1 cellular context compared by ENCODE assay signal in genomic region chr2:85933753-85934594, GRCh38.
A peak's percentile ranks its signal among the peaks of the same experiment; 100 is the strongest.
TF ChIP-seq lines count a peak whose summit lies in the region.

No MANE protein-coding gene starts in this region.

TF ChIP-seq in K562, 482 proteins besides CTCF, POLR2A, EP300 and RAD21 (continued from another document and continues in another):
- TF ChIP-seq ZNF75A (CRISPR knock-in tag; IDR thresholded peaks at IDR 0.05) = no peak
- no peak for TF ChIP-seq RB1 (IDR thresholded peaks at IDR 0.05; ENCODE audit: low read depth)
- TF ChIP-seq THAP7 (CRISPR knock-in tag; IDR thresholded peaks at IDR 0.05) = no peak
- peak; percentile 15 to 64 for TF ChIP-seq MNT (conservative IDR thresholded peaks at IDR 0.05)
- no peak for TF ChIP-seq ATF6 (CRISPR knock-in tag; IDR thresholded peaks at IDR 0.05)
- no peak for TF ChIP-seq TAF7 (tag; IDR thresholded peaks at IDR 0.05)
- no peak for TF ChIP-seq ZNF445 (CRISPR knock-in tag; IDR thresholded peaks at IDR 0.05; ENCODE audit: low read depth)
- TF ChIP-seq NFRKB (IDR thresholded peaks at IDR 0.05; ENCODE audit: low read depth) = no peak
- TF ChIP-seq NONO (IDR thresholded peaks at IDR 0.05; ENCODE audit: low read depth in 2 of 2, low read length in 1 of 2) = no peak
- TF ChIP-seq SFPQ (IDR thresholded peaks at IDR 0.05; ENCODE audit: low read depth, low read length) = no peak
- no peak for TF ChIP-seq ZSCAN29 (IDR thresholded peaks at IDR 0.05)
- no peak; the same call in 1 of the 2 replicates for TF ChIP-seq ZKSCAN8 (CRISPR knock-in tag; IDR thresholded peaks at IDR 0.05)
- no peak for TF ChIP-seq PBX2 (CRISPR knock-in tag; IDR thresholded peaks at IDR 0.05; ENCODE audit: low read depth)
- peak; percentile 97 for TF ChIP-seq PBX2 (tag; conservative IDR thresholded peaks at IDR 0.05; ENCODE audit: low read depth)
- TF ChIP-seq HNRNPK (IDR thresholded peaks at IDR 0.05; ENCODE audit: low read depth, low read length, poor library complexity, severe bottlenecking) = no peak
- TF ChIP-seq ZNF695 (CRISPR knock-in tag; IDR thresholded peaks at IDR 0.05) = no peak
- no peak for TF ChIP-seq ATF1 (CRISPR knock-in tag; IDR thresholded peaks at IDR 0.05)
- peak; percentile 43; the same call in 1 of the 2 replicates for TF ChIP-seq ATF1 (tag; IDR thresholded peaks at IDR 0.05)
- peak; percentile 80; the same call in 1 of the 2 replicates for TF ChIP-seq ILF3 (IDR thresholded peaks at IDR 0.05; ENCODE audit: borderline replicate concordance)
- no peak for TF ChIP-seq ILK (tag; IDR thresholded peaks at IDR 0.05; ENCODE audit: borderline replicate concordance, low read depth)
- no peak for TF ChIP-seq GTF2A2 (tag; IDR thresholded peaks at IDR 0.05)
- TF ChIP-seq BHLHE40 (IDR thresholded peaks at IDR 0.05; ENCODE audit: low read length) = peak; percentile 62; the same call in 1 of the 2 replicates
- peak; percentile 99 for TF ChIP-seq NCOR1 (IDR thresholded peaks at IDR 0.05)
- TF ChIP-seq HMG20B (CRISPR knock-in tag; IDR thresholded peaks at IDR 0.05) = no peak
- TF ChIP-seq NR2C1 (IDR thresholded peaks at IDR 0.05) = peak; percentile 52
- no peak for TF ChIP-seq NR2C1 (tag; IDR thresholded peaks at IDR 0.05)
- TF ChIP-seq TOE1 (IDR thresholded peaks at IDR 0.05; ENCODE audit: borderline replicate concordance) = no peak
- no peak for TF ChIP-seq TOE1 (CRISPR knock-in tag; IDR thresholded peaks at IDR 0.05; ENCODE audit: borderline replicate concordance, low read depth)
- peak; percentile 64; the same call in 1 of the 2 replicates for TF ChIP-seq MYNN (IDR thresholded peaks at IDR 0.05)
- TF ChIP-seq MYNN (CRISPR knock-in tag; IDR thresholded peaks at IDR 0.05) = no peak
- no peak for TF ChIP-seq GTF3C2 (IDR thresholded peaks at IDR 0.05; ENCODE audit: borderline replicate concordance, extremely low read depth, insufficient read length)
- TF ChIP-seq BRD9 (IDR thresholded peaks at IDR 0.05; ENCODE audit: low read depth, partially characterized antibody) = peak; percentile 66
- TF ChIP-seq HMBOX1 (IDR thresholded peaks at IDR 0.05) = peak; percentile 70
- no peak for TF ChIP-seq ELF4 (CRISPR knock-in tag; IDR thresholded peaks at IDR 0.05)
- TF ChIP-seq KLF13 (tag; IDR thresholded peaks at IDR 0.05; ENCODE audit: borderline replicate concordance, low read depth) = no peak
- TF ChIP-seq RBM14 (IDR thresholded peaks at IDR 0.05; ENCODE audit: borderline replicate concordance, insufficient read depth, low read depth, low read length) = no peak
- TF ChIP-seq MXI1 (IDR thresholded peaks at IDR 0.05; ENCODE audit: low read depth, low read length) = 0 out of 2 replicates have a peak, but pooled peaks have one; percentile 10
- TF ChIP-seq NR0B1 (IDR thresholded peaks at IDR 0.05; ENCODE audit: partially characterized antibody) = no peak
- TF ChIP-seq XRCC3 (IDR thresholded peaks at IDR 0.05) = no peak
- no peak for TF ChIP-seq HNRNPL (IDR thresholded peaks at IDR 0.05; ENCODE audit: low read depth, low read length)
- TF ChIP-seq NFIC (IDR thresholded peaks at IDR 0.05) = peak; percentile 94
- peak; percentile 89 for TF ChIP-seq SMAD4 (CRISPR knock-in tag; conservative IDR thresholded peaks at IDR 0.05)
- no peak for TF ChIP-seq BCLAF1 (IDR thresholded peaks at IDR 0.05; ENCODE audit: borderline replicate concordance in 1 of 2, control insufficient read depth in 1 of 2, low read depth in 2 of 2, low read length in 1 of 2)
- no peak for TF ChIP-seq ZNF717 (CRISPR knock-in tag; IDR thresholded peaks at IDR 0.05)
- no peak for TF ChIP-seq ZBTB12 (CRISPR knock-in tag; IDR thresholded peaks at IDR 0.05)
- TF ChIP-seq GTF2F1 (IDR thresholded peaks at IDR 0.05; ENCODE audit: low read depth, low read length) = no peak
- no peak for TF ChIP-seq TGIF2 (CRISPR knock-in tag; IDR thresholded peaks at IDR 0.05)
- TF ChIP-seq ZNF140 (CRISPR knock-in tag; IDR thresholded peaks at IDR 0.05) = no peak
- TF ChIP-seq SMARCC2 (IDR thresholded peaks at IDR 0.05; ENCODE audit: low read depth) = peak; percentile 97
- no peak for TF ChIP-seq MCM2 (IDR thresholded peaks at IDR 0.05; ENCODE audit: low read depth)
